In genomic region chr10:88848499-88848898, GRCh38 we compare ENCODE assay signal across 11 cellular contexts. TPM values are rescaled to one million over a fixed set of nuclear protein-coding genes. Genes with fewer than 3 reads are reported as not detected.
A peak's percentile ranks its signal among the peaks of the same experiment; 100 is the strongest.
DNase-seq lines count a peak whose midpoint lies in the region; ATAC-seq, FAIRE-seq and TF ChIP-seq lines count a peak whose summit lies in the region.
"Had no signal": no experiment of that assay in that cellular context is flagged by ENCODE, and none has a peak within 500 bp of the region (broad histone marks: within the 10 kb centered on the region; RNA-seq: fewer than 3 reads in every experiment).

No MANE protein-coding gene starts in this region.

- no peak overlapping the region for H3K4me3 Mint-ChIP-seq in astrocyte (ENCODE audit: unreplicated experiment)

- peak overlapping the region; percentile 81; the same call in 1 of the 2 replicates for H3K4me2 ChIP-seq in IMR-90 (ENCODE audit: low read depth, low read length)
- peak overlapping the region; percentile 58 for H3K4me2 ChIP-seq in astrocyte (ENCODE audit: low read length)

- no peaks in the 10 kb centered on the region for H3K79me1 ChIP-seq in IMR-90 (ENCODE audit: low read depth in 1 of 2, low read length in 2 of 2)

- no peak overlapping the region for H2BK20ac ChIP-seq in IMR-90 (ENCODE audit: low read depth, low read length)

- TF ChIP-seq CTCF in IMR-90 (conservative IDR thresholded peaks at IDR 0.05; ENCODE audit: low read depth, low read length) (no peak), astrocyte (IDR thresholded peaks at IDR 0.05; ENCODE audit: insufficient read depth, low read depth, low read length) (no peak)

- H2BK5ac ChIP-seq in IMR-90 (ENCODE audit: low read depth, low read length, poor library complexity, severe bottlenecking), result peak overlapping the region; percentile 48

- BruUV-seq in IMR-90 (replicated peaks; lab: Mats Ljungman, UMichigan), result no TSS peak

- H3K36me3 ChIP-seq in IMR-90 (ENCODE audit: control insufficient read depth, insufficient read depth, low read length), result no peaks in the 10 kb centered on the region
- no peaks in the 10 kb centered on the region for H3K36me3 ChIP-seq in astrocyte (ENCODE audit: insufficient read depth, low read length)
- H3K36me3 ChIP-seq: right lobe of liver had no signal

- no peak overlapping the region for H3K27ac Mint-ChIP-seq in astrocyte (ENCODE audit: unreplicated experiment)

- no peak overlapping the region for H3K9ac ChIP-seq in IMR-90 (ENCODE audit: low read depth, low read length)
- H3K9ac ChIP-seq in astrocyte (ENCODE audit: low read length), result peak overlapping the region; percentile 30

- H2AFZ ChIP-seq in IMR-90 (replicated peaks; ENCODE audit: low read length, poor library complexity) (no peak overlapping the region), astrocyte (ENCODE audit: low read depth, low read length) (peak overlapping the region; percentile 11)

- POLR2A ChIA-PET in IMR-90 (lab: Charles Lee; ENCODE audit: unreplicated experiment), result interaction anchor here (0.5 kb wide), 1 partner anchor 83 kb away, joined by 5 read pairs; no protein-coding TSS in a partner anchor

- H2AK5ac ChIP-seq in IMR-90 (ENCODE audit: low read depth, low read length), result no peak overlapping the region

- H4K8ac ChIP-seq in IMR-90 (ENCODE audit: low read depth in 2 of 2, low read length in 2 of 2), result no peak overlapping the region

- H4K5ac ChIP-seq in IMR-90 (ENCODE audit: low read depth, low read length), result no peak overlapping the region

- H3K56ac ChIP-seq in IMR-90 (ENCODE audit: extremely low read depth, insufficient read depth, low read length), result no peak overlapping the region

- ATAC-seq in IMR-90 (ENCODE audit: low read depth) (peak; percentile 68), HG02938 (IDR thresholded peaks at IDR 0.05; ENCODE audit: unreplicated experiment) (no peak), left cardiac atrium (no peak)

- H3K27me3 ChIP-seq in IMR-90 (ENCODE audit: control insufficient read depth, insufficient read depth, low read length) (no peaks in the 10 kb centered on the region), astrocyte (ENCODE audit: insufficient read depth, low read length) (no peaks in the 10 kb centered on the region)
- H3K27me3 ChIP-seq: right lobe of liver had no signal

- H3K9me3 Mint-ChIP-seq in astrocyte (ENCODE audit: unreplicated experiment), result peaks cover 2% of the 10 kb centered on the region

- H3K27ac ChIP-seq in IMR-90 (ENCODE audit: insufficient read depth, low read length) (no peak overlapping the region), astrocyte (ENCODE audit: low read depth, low read length) (no peak overlapping the region)
- H3K27ac ChIP-seq: right lobe of liver had no signal

- H3K9me3 ChIP-seq in IMR-90 (ENCODE audit: control insufficient read depth, insufficient read depth, low read length), result no peaks in the 10 kb centered on the region
- no peaks in the 10 kb centered on the region for H3K9me3 ChIP-seq in astrocyte (ENCODE audit: insufficient read depth, low read depth, low read length)
- H3K9me3 ChIP-seq: right lobe of liver had no signal

- DNase-seq in EH (ENCODE audit: low read depth), result peak; percentile 83
- DNase-seq in IMR-90, result peak; percentile 87
- DNase-seq in astrocyte (ENCODE audit: low read depth), result peak; percentile 86
- peak; percentile 68 for DNase-seq in myocyte (ENCODE audit: low read depth)
- DNase-seq in stimulated activated naive CD4-positive, alpha-beta T cell (lab: John Stamatoyannopoulos, UW), result no peak
- DNase-seq in left cardiac atrium, result no peak
- no peak for DNase-seq in activated CD8-positive, alpha-beta memory T cell treated with anti-CD3 and anti-CD28 coated beads, Interleukin-2, amount 50 U/mL, for 48 hours
- DNase-seq: activated CD4-positive, alpha-beta T cell treated with anti-CD3 and anti-CD28 coated beads, Interleukin-2, amount 50 U/mL, for 4 hours; right lobe of liver had no signal

- H3K9me1 ChIP-seq in IMR-90 (ENCODE audit: insufficient read depth, low read length), result peaks cover 2% of the 10 kb centered on the region; the same call in 1 of the 2 replicates

- no CpG with 5 or more reads among the region's 1 CpG for WGBS in IMR-90 (ENCODE audit: extremely low coverage in 2 of 2, insufficient read length in 1 of 2), 2 experiments

- no peaks in the 10 kb centered on the region for H3K36me3 Mint-ChIP-seq in astrocyte (ENCODE audit: low read depth, unreplicated experiment)

- dilution Hi-C loops in IMR-90 (cut with HindIII; ENCODE audit: low sequenced_read_pairs, unreplicated experiment), result no loop called here

- TF ChIP-seq POLR2A in IMR-90 (IDR thresholded peaks at IDR 0.05; ENCODE audit: low read depth, low read length), result no peak

- H4K20me1 ChIP-seq in IMR-90 (ENCODE audit: insufficient read depth, low read length) (no peaks in the 10 kb centered on the region), astrocyte (ENCODE audit: insufficient read depth, low read length) (no peaks in the 10 kb centered on the region)

- 0 out of 2 replicates have a peak overlapping the region, but pooled peaks have one; percentile 39 for H3K18ac ChIP-seq in IMR-90 (ENCODE audit: low read depth, low read length)

- no peak overlapping the region for H3K4me3 ChIP-seq in IMR-90 (ENCODE audit: insufficient read depth, low read depth, low read length)
- peak overlapping the region; percentile 11 for H3K4me3 ChIP-seq in astrocyte (ENCODE audit: insufficient read depth, low read depth, low read length)
- H3K4me3 ChIP-seq: right lobe of liver had no signal

- no peak overlapping the region for H2BK120ac ChIP-seq in IMR-90 (ENCODE audit: low read depth, low read length)

- FAIRE-seq in astrocyte (lab: Jason Lieb, UNC), result peak; percentile 78

- no peak overlapping the region for H3K14ac ChIP-seq in IMR-90 (replicated peaks; ENCODE audit: low read depth, low read length)

- no peaks in the 10 kb centered on the region for H3K27me3 Mint-ChIP-seq in astrocyte (ENCODE audit: low read depth, unreplicated experiment)

- in situ Hi-C loops in IMR-90 (cut with MboI; ENCODE audit: low sequenced_read_pairs), result no loop called here

- no peak overlapping the region for H3K23ac ChIP-seq in IMR-90 (ENCODE audit: low read depth, low read length)

- CTCF ChIA-PET in IMR-90 (lab: Yijun Ruan, JAX), result interaction anchor here (0.5 to 1.0 kb wide), 2 partner anchors 139 to 1467 kb away, joined by 5 to 6 read pairs; no protein-coding TSS in a partner anchor

- no peaks in the 10 kb centered on the region for H3K79me2 ChIP-seq in astrocyte (ENCODE audit: insufficient read depth, low read length)

- no peak overlapping the region for H3K4ac ChIP-seq in IMR-90 (ENCODE audit: low read depth, low read length)

- peaks cover 3% of the 10 kb centered on the region for H3K4me1 Mint-ChIP-seq in astrocyte (ENCODE audit: low read depth, unreplicated experiment)

- intact Hi-C loops in IMR-90 (cut with micrococcal nuclease) (no loop called here), left cardiac atrium (cut with DNase I) (no loop called here)

- no peak for TF ChIP-seq RAD21 in IMR-90 (IDR thresholded peaks at IDR 0.05; ENCODE audit: low read length)

- no peak overlapping the region for H2AK9ac ChIP-seq in IMR-90 (replicated peaks; ENCODE audit: low read depth, low read length, poor library complexity)

- no peak overlapping the region for H2BK15ac ChIP-seq in IMR-90 (ENCODE audit: low read depth, low read length)

- H3K4me1 ChIP-seq in IMR-90 (ENCODE audit: control insufficient read depth, insufficient read depth, low read length), result peaks cover 5% of the 10 kb centered on the region; the same call in 1 of the 2 replicates
- peaks cover 11% of the 10 kb centered on the region for H3K4me1 ChIP-seq in astrocyte (ENCODE audit: insufficient read depth, low read length)

- H4K91ac ChIP-seq in IMR-90 (ENCODE audit: insufficient read depth, low read depth, low read length), result no peak overlapping the region

TF ChIP-seq in IMR-90, 13 proteins besides CTCF, POLR2A, EP300 and RAD21:
- TF ChIP-seq SMC3 (IDR thresholded peaks at IDR 0.05; ENCODE audit: low read depth, low read length), result no peak
- peak; percentile 58 for TF ChIP-seq CEBPB (IDR thresholded peaks at IDR 0.05; ENCODE audit: low read depth, low read length)
- no peak for TF ChIP-seq CHD1 (IDR thresholded peaks at IDR 0.05; ENCODE audit: low read depth, low read length)

RNA-seq across cellular contexts. Expression of gene ANKRD22, which starts 3.1 kb away (rescaled TPM):
- total RNA-seq in IMR-90 (2012; rRNA removed) (not detected in 2 replicates), astrocyte (not detected in 2 replicates), myocyte (0.13 and 0.16 TPM in 2 replicates), left cardiac atrium (not detected)
- polyA plus RNA-seq in IMR-90 (2012; rRNA removed), result not detected in 2 replicates
- not detected in 2 replicates for polyA plus RNA-seq in IMR-90 (2012; cell fraction: cytosol; rRNA removed)
- polyA plus RNA-seq in IMR-90 (2012; cell fraction: nucleus; rRNA removed; ENCODE audit: low replicate concordance), result not detected in 2 replicates
- 0.05 TPM for polyA plus RNA-seq in myocyte (2012)
- total RNA-seq: temporal lobe had no signal

RNA-seq across cellular contexts. Expression of gene STAMBPL1, which starts 31.5 kb away (rescaled TPM):
- total RNA-seq in IMR-90 (2012; rRNA removed) (28.1 and 32.8 TPM in 2 replicates), astrocyte (1.4 and 1.5 TPM in 2 replicates), myocyte (10.0 and 11.3 TPM in 2 replicates), left cardiac atrium (1 to 10 TPM; 7.8 to 8.1 TPM)
- 26.8 and 30.6 TPM in 2 replicates for polyA plus RNA-seq in IMR-90 (2012; rRNA removed)
- polyA plus RNA-seq in IMR-90 (2012; cell fraction: cytosol; rRNA removed), result 10.8 and 17.7 TPM in 2 replicates
- 41.6 and 41.8 TPM in 2 replicates for polyA plus RNA-seq in IMR-90 (2012; cell fraction: nucleus; rRNA removed; ENCODE audit: low replicate concordance)
- 2.6 TPM for polyA plus RNA-seq in myocyte (2012)

RNA-seq across cellular contexts. Expression of gene LIPM, which starts 46.0 kb away (rescaled TPM):
- total RNA-seq in IMR-90 (2012; rRNA removed) (not detected in 2 replicates), astrocyte (not detected in 2 replicates), myocyte (not detected in 2 replicates), left cardiac atrium (under 1 TPM in 1 of 2 donors, not detected in 1; 0.18 TPM)
- polyA plus RNA-seq in IMR-90 (2012; rRNA removed), result not detected in 2 replicates
- not detected in 2 replicates for polyA plus RNA-seq in IMR-90 (2012; cell fraction: cytosol; rRNA removed)
- polyA plus RNA-seq in IMR-90 (2012; cell fraction: nucleus; rRNA removed; ENCODE audit: low replicate concordance), result not detected in 2 replicates
- not detected for polyA plus RNA-seq in myocyte (2012)
- total RNA-seq: right lobe of liver, temporal lobe had no signal

Comparison
In these comparisons a context has a peak if more than half of its experiments do, and no peak if none do; other contexts are left out.
1. DNase-seq: peak in EH (single experiment), IMR-90 (single experiment), astrocyte (single experiment) and myocyte (single experiment); none in stimulated activated naive CD4-positive, alpha-beta T cell (0 of 6), left cardiac atrium (single experiment) and activated CD8-positive, alpha-beta memory T cell treated with anti-CD3 and anti-CD28 coated beads, Interleukin-2, amount 50 U/mL, for 48 hours (single experiment).